Comparison of ENCODE assay signal across 34 cellular contexts in genomic region chr11:133408936-133409335, GRCh38.
"Had no signal": no experiment of that assay in that cellular context is flagged by ENCODE, and none has a peak within 500 bp of the region (broad histone marks: within the 10 kb centered on the region; RNA-seq: fewer than 3 reads in every experiment).

No MANE protein-coding gene starts in this region.

- H3K4me3 Mint-ChIP-seq: activated B cell treated with CpG ODN at 0.5 μM for 24 hours; activated CD4-positive, alpha-beta memory T cell treated with anti-CD3 and anti-CD28 coated beads for 36 hours; activated CD4-positive, alpha-beta T cell treated with anti-CD3 and anti-CD28 coated beads, Interleukin-2, amount 10 ng/mL, durations not matched to agents 24 days and 14 days; activated CD8-positive, alpha-beta T cell treated with anti-CD3 and anti-CD28 coated beads for 36 hours; activated naive CD4-positive, alpha-beta T cell treated with anti-CD3 and anti-CD28 coated beads for 36 hours; activated naive CD4-positive, alpha-beta T cell treated with anti-CD3 and anti-CD28 coated beads, Interleukin-2, amount 50 U/mL, for 24 hours; activated naive CD8-positive, alpha-beta T cell; activated naive CD8-positive, alpha-beta T cell treated with anti-CD3 and anti-CD28 coated beads, Interleukin-2, amount 10 ng/mL, durations not matched to agents 7 days and 5 days; activated naive CD8-positive, alpha-beta T cell treated with anti-CD3 and anti-CD28 coated beads, Interleukin-2, amount 50 U/mL, for 24 hours; activated T-cell treated with anti-CD3 and anti-CD28 coated beads, Interleukin-2, amount 50 U/mL, for 4 hours; activated T-cell treated with anti-CD3 and anti-CD28 coated beads, Interleukin-2, amount 50 U/mL, for 72 hours; activated T-helper 1 cell treated with anti-CD3 and anti-CD28 coated beads, Interleukin-12 subunit alpha, Interleukin-12 subunit beta, Interleukin-2, Interleukin-4 antibody, amounts not matched to agents 30 ng/mL and 10 ng/mL and 1 ng/mL, durations not matched to agents 14 hours and 24 hours and 36 hours; activated T-helper 17 cell treated with anti-CD3 and anti-CD28 coated beads, Interleukin-2, amount 50 U/mL, for 72 hours; brain; T-helper 1 cell treated with Interleukin-12 subunit alpha and Interleukin-12 subunit beta and Interleukin-4 antibody, amounts not matched to agents 30 μg/mL and 1 μg/mL, for 36 hours; T-helper 2 cell treated with Interferon-gamma antibody and Interleukin-4, amounts not matched to agents 5 μg/mL and 100 μg/mL, for 36 hours had no signal

- H3K9me3 Mint-ChIP-seq: activated CD4-positive, alpha-beta memory T cell treated with anti-CD3 and anti-CD28 coated beads for 36 hours; activated CD4-positive, alpha-beta T cell treated with anti-CD3 and anti-CD28 coated beads, Interleukin-2, amount 10 ng/mL, durations not matched to agents 24 days and 14 days; activated CD8-positive, alpha-beta T cell treated with anti-CD3 and anti-CD28 coated beads for 36 hours; activated naive CD8-positive, alpha-beta T cell treated with anti-CD3 and anti-CD28 coated beads, Interleukin-2, amount 10 ng/mL, durations not matched to agents 7 days and 5 days; activated naive CD8-positive, alpha-beta T cell treated with anti-CD3 and anti-CD28 coated beads, Interleukin-2, amount 50 U/mL, for 24 hours; activated T-helper 1 cell treated with anti-CD3 and anti-CD28 coated beads, Interleukin-12 subunit alpha, Interleukin-12 subunit beta, Interleukin-2, Interleukin-4 antibody, amounts not matched to agents 30 ng/mL and 10 ng/mL and 1 ng/mL, durations not matched to agents 14 hours and 24 hours and 36 hours; T-helper 1 cell treated with Interleukin-12 subunit alpha and Interleukin-12 subunit beta and Interleukin-4 antibody, amounts not matched to agents 30 μg/mL and 1 μg/mL, for 36 hours; T-helper 2 cell treated with Interferon-gamma antibody and Interleukin-4, amounts not matched to agents 5 μg/mL and 100 μg/mL, for 36 hours had no signal

- H3K27ac Mint-ChIP-seq: activated B cell treated with CpG ODN at 0.5 μM for 24 hours; activated CD4-positive, alpha-beta memory T cell treated with anti-CD3 and anti-CD28 coated beads for 36 hours; activated CD4-positive, alpha-beta T cell treated with anti-CD3 and anti-CD28 coated beads, Interleukin-2, amount 10 ng/mL, durations not matched to agents 24 days and 14 days; activated CD8-positive, alpha-beta T cell treated with anti-CD3 and anti-CD28 coated beads for 36 hours; activated naive CD4-positive, alpha-beta T cell treated with anti-CD3 and anti-CD28 coated beads for 36 hours; activated naive CD4-positive, alpha-beta T cell treated with anti-CD3 and anti-CD28 coated beads, Interleukin-2, amount 50 U/mL, for 24 hours; activated naive CD8-positive, alpha-beta T cell; activated naive CD8-positive, alpha-beta T cell treated with anti-CD3 and anti-CD28 coated beads, Interleukin-2, amount 10 ng/mL, durations not matched to agents 7 days and 5 days; activated naive CD8-positive, alpha-beta T cell treated with anti-CD3 and anti-CD28 coated beads, Interleukin-2, amount 50 U/mL, for 24 hours; activated T-cell treated with anti-CD3 and anti-CD28 coated beads, Interleukin-2, amount 50 U/mL, for 72 hours; activated T-helper 1 cell treated with anti-CD3 and anti-CD28 coated beads, Interleukin-12 subunit alpha, Interleukin-12 subunit beta, Interleukin-2, Interleukin-4 antibody, amounts not matched to agents 30 ng/mL and 10 ng/mL and 1 ng/mL, durations not matched to agents 14 hours and 24 hours and 36 hours; activated T-helper 17 cell treated with anti-CD3 and anti-CD28 coated beads, Interleukin-2, amount 50 U/mL, for 72 hours; brain; T-helper 1 cell treated with Interleukin-12 subunit alpha and Interleukin-12 subunit beta and Interleukin-4 antibody, amounts not matched to agents 30 μg/mL and 1 μg/mL, for 36 hours; T-helper 2 cell treated with Interferon-gamma antibody and Interleukin-4, amounts not matched to agents 5 μg/mL and 100 μg/mL, for 36 hours had no signal

- H3K4me1 Mint-ChIP-seq: activated B cell treated with CpG ODN at 0.5 μM for 24 hours; activated CD4-positive, alpha-beta T cell treated with anti-CD3 and anti-CD28 coated beads, Interleukin-2, amount 10 ng/mL, durations not matched to agents 24 days and 14 days; activated naive CD4-positive, alpha-beta T cell treated with anti-CD3 and anti-CD28 coated beads, Interleukin-2, amount 50 U/mL, for 24 hours; activated naive CD8-positive, alpha-beta T cell treated with anti-CD3 and anti-CD28 coated beads, Interleukin-2, amount 10 ng/mL, durations not matched to agents 7 days and 5 days; activated naive CD8-positive, alpha-beta T cell treated with anti-CD3 and anti-CD28 coated beads, Interleukin-2, amount 50 U/mL, for 24 hours; activated T-helper 17 cell treated with anti-CD3 and anti-CD28 coated beads, Interleukin-2, amount 50 U/mL, for 72 hours had no signal

- DNase-seq: activated B cell treated with CpG ODN at 0.5 μM for 24 hours; activated CD4-positive, alpha-beta memory T cell treated with anti-CD3 and anti-CD28 coated beads for 36 hours; activated CD4-positive, alpha-beta T cell treated with anti-CD3 and anti-CD28 coated beads for 4 hours; activated CD4-positive, alpha-beta T cell treated with anti-CD3 and anti-CD28 coated beads, Interleukin-2, amount 10 ng/mL, durations not matched to agents 24 days and 14 days; activated CD4-positive, alpha-beta T cell treated with anti-CD3 and anti-CD28 coated beads, Interleukin-2, amount 50 U/mL, for 1 hour; activated CD4-positive, alpha-beta T cell treated with anti-CD3 and anti-CD28 coated beads, Interleukin-2, amount 50 U/mL, for 4 hours; activated CD4-positive, CD25-positive, alpha-beta regulatory T cell treated with anti-CD3 and anti-CD28 coated beads, Interleukin-2, amount 50 U/mL, for 72 hours; activated CD8-positive, alpha-beta memory T cell treated with anti-CD3 and anti-CD28 coated beads, Interleukin-2, amount 50 U/mL, for 4 hours; activated CD8-positive, alpha-beta T cell treated with anti-CD3 and anti-CD28 coated beads for 36 hours; activated effector memory CD4-positive, alpha-beta T cell treated with anti-CD3 and anti-CD28 coated beads, Interleukin-2, amount 50 U/mL, for 16 hours; activated gamma-delta T cell treated with Interleukin-2 at 50 U/mL for 16 hours; activated naive CD4-positive, alpha-beta T cell; activated naive CD4-positive, alpha-beta T cell treated with anti-CD3 and anti-CD28 coated beads for 36 hours; activated naive CD8-positive, alpha-beta T cell treated with anti-CD3 and anti-CD28 coated beads, Interleukin-2, amount 10 ng/mL, durations not matched to agents 7 days and 5 days; activated naive CD8-positive, alpha-beta T cell treated with anti-CD3 and anti-CD28 coated beads, Interleukin-2, amount 50 U/mL, for 24 hours; activated T-cell treated with anti-CD3 and anti-CD28 coated beads for 4 hours; activated T-cell treated with anti-CD3 and anti-CD28 coated beads, Interleukin-2, amount 50 U/mL, for 1 hour; activated T-cell treated with anti-CD3 and anti-CD28 coated beads, Interleukin-2, amount 50 U/mL, for 4 hours; activated T-cell treated with anti-CD3 and anti-CD28 coated beads, Interleukin-2, amount 50 U/mL, for 72 hours; amygdala; anterior cingulate cortex; central memory CD4-positive, alpha-beta T cell; T-helper 1 cell; T-helper 2 cell; T-helper 9 cell had no signal

- H3K4me1 ChIP-seq: ascending aorta had no signal

- H3K4me3 ChIP-seq: ascending aorta had no signal

- H3K27ac ChIP-seq: ascending aorta, VCaP had no signal

- H3K36me3 ChIP-seq: ascending aorta had no signal

- H3K27me3 ChIP-seq: ascending aorta had no signal

- H3K9me3 ChIP-seq: ascending aorta had no signal

- H3K27me3 Mint-ChIP-seq: activated B cell treated with CpG ODN at 0.5 μM for 24 hours; activated CD4-positive, alpha-beta memory T cell treated with anti-CD3 and anti-CD28 coated beads for 36 hours; activated CD4-positive, alpha-beta T cell treated with anti-CD3 and anti-CD28 coated beads, Interleukin-2, amount 10 ng/mL, durations not matched to agents 24 days and 14 days; activated naive CD4-positive, alpha-beta T cell treated with anti-CD3 and anti-CD28 coated beads, Interleukin-2, amount 50 U/mL, for 24 hours; activated naive CD8-positive, alpha-beta T cell; activated naive CD8-positive, alpha-beta T cell treated with anti-CD3 and anti-CD28 coated beads, Interleukin-2, amount 10 ng/mL, durations not matched to agents 7 days and 5 days; activated naive CD8-positive, alpha-beta T cell treated with anti-CD3 and anti-CD28 coated beads, Interleukin-2, amount 50 U/mL, for 24 hours; activated T-helper 17 cell treated with anti-CD3 and anti-CD28 coated beads, Interleukin-2, amount 50 U/mL, for 72 hours had no signal

- H3K36me3 Mint-ChIP-seq: activated CD4-positive, alpha-beta memory T cell treated with anti-CD3 and anti-CD28 coated beads for 36 hours; activated naive CD4-positive, alpha-beta T cell treated with anti-CD3 and anti-CD28 coated beads, Interleukin-2, amount 50 U/mL, for 24 hours; activated naive CD8-positive, alpha-beta T cell; activated naive CD8-positive, alpha-beta T cell treated with anti-CD3 and anti-CD28 coated beads, Interleukin-2, amount 10 ng/mL, durations not matched to agents 7 days and 5 days; brain had no signal
